ENCODE assay signal across 17 cellular contexts in the genomic region with DNA sequence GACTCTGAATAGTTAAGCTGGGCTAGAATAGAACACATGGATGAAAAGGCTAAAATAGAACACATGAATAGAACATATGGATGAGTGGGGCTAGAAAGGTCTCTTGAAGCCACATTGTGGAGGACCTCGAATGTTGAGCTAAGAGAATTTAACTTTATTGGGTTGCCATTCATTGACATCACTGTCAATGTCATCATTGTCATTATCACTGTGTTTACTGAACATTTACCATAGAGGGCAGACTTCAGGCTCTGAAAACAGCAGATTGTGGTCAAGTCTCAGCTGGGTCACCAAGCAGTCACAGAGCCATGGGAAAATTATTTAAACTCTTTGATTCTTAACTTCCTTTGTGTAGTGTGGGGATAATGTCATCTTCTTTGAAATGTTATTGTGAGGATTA.
A peak's percentile ranks its signal among the peaks of the same experiment; 100 is the strongest.
DNase-seq lines count a peak whose midpoint lies in the region; ATAC-seq and TF ChIP-seq lines count a peak whose summit lies in the region.
"Had no signal": no experiment of that assay in that cellular context is flagged by ENCODE, and none has a peak within 500 bp of the region (broad histone marks: within the 10 kb centered on the region; RNA-seq: fewer than 3 reads in every experiment).

No MANE protein-coding gene starts in this region.

- peaks cover 75% of the 10 kb centered on the region for H3K36me3 Mint-ChIP-seq in stimulated activated memory B cell treated with anti-CD40 and anti-IgM and Interleukin-4, amounts not matched to agents 10 μg/mL and 1 μg/mL and 100 μg/mL, for 72 hours
- H3K36me3 Mint-ChIP-seq: activated naive CD8-positive, alpha-beta T cell treated with anti-CD3 and anti-CD28 coated beads for 36 hours had no signal

- no peak overlapping the region for H3K4me3 Mint-ChIP-seq in stimulated activated memory B cell treated with anti-CD40 and anti-IgM and Interleukin-4, amounts not matched to agents 10 μg/mL and 1 μg/mL and 100 μg/mL, for 72 hours
- H3K4me3 Mint-ChIP-seq: activated naive CD8-positive, alpha-beta T cell treated with anti-CD3 and anti-CD28 coated beads for 36 hours had no signal

- H3K9me3 Mint-ChIP-seq in stimulated activated memory B cell treated with anti-CD40 and anti-IgM and Interleukin-4, amounts not matched to agents 10 μg/mL and 1 μg/mL and 100 μg/mL, for 72 hours: no peaks in the 10 kb centered on the region
- H3K9me3 Mint-ChIP-seq: activated naive CD8-positive, alpha-beta T cell treated with anti-CD3 and anti-CD28 coated beads for 36 hours had no signal

- peak; percentile 35; the same call in 1 of the 2 replicates for TF ChIP-seq CTCF in GM12874 (IDR thresholded peaks at IDR 0.05; ENCODE audit: insufficient read depth, low read depth, low read length)

- peaks cover 68% of the 10 kb centered on the region for H3K4me1 Mint-ChIP-seq in stimulated activated memory B cell treated with anti-CD40 and anti-IgM and Interleukin-4, amounts not matched to agents 10 μg/mL and 1 μg/mL and 100 μg/mL, for 72 hours
- H3K4me1 Mint-ChIP-seq: activated naive CD8-positive, alpha-beta T cell treated with anti-CD3 and anti-CD28 coated beads for 36 hours had no signal

- H3K27me3 Mint-ChIP-seq in stimulated activated memory B cell treated with anti-CD40 and anti-IgM and Interleukin-4, amounts not matched to agents 10 μg/mL and 1 μg/mL and 100 μg/mL, for 72 hours: no peaks in the 10 kb centered on the region

- H3K27ac Mint-ChIP-seq in stimulated activated memory B cell treated with anti-CD40 and anti-IgM and Interleukin-4, amounts not matched to agents 10 μg/mL and 1 μg/mL and 100 μg/mL, for 72 hours: peak overlapping the region; percentile 81
- H3K27ac Mint-ChIP-seq: activated naive CD8-positive, alpha-beta T cell treated with anti-CD3 and anti-CD28 coated beads for 36 hours had no signal

- peak; percentile 47 for ATAC-seq in GM19452 (IDR thresholded peaks at IDR 0.05; ENCODE audit: unreplicated experiment)
- ATAC-seq in stimulated activated memory B cell treated with anti-CD40 and anti-IgM and Interleukin-4, amounts not matched to agents 10 μg/mL and 1 μg/mL and 100 μg/mL, for 72 hours: no peak
- ATAC-seq: gastrocnemius medialis, lower lobe of right lung had no signal

- DNase-seq in MV-4-11 (lab: John Stamatoyannopoulos, UW) (peak; percentile 7), 8988T (no peak), amniotic stem cell (lab: John Stamatoyannopoulos, UW) (no peak), dedifferentiated amniotic fluid mesenchymal stem cell (ENCODE audit: extremely low spot score) (no peak)
- DNase-seq: activated CD4-positive, alpha-beta T cell treated with anti-CD3 and anti-CD28 coated beads for 1 hour; activated naive CD8-positive, alpha-beta T cell treated with anti-CD3 and anti-CD28 coated beads for 36 hours; effector CD4-positive, alpha-beta T cell; gastrocnemius medialis; Kasumi-1; kidney; lower lobe of right lung; stimulated activated CD4-positive, alpha-beta T cell treated with anti-CD3 and anti-CD28 coated beads, Interleukin-4, amount 100 ng/mL, for 24 hours; stomach; transverse colon had no signal
